ENCODE assay signal across 8 cellular contexts in the genomic region with DNA sequence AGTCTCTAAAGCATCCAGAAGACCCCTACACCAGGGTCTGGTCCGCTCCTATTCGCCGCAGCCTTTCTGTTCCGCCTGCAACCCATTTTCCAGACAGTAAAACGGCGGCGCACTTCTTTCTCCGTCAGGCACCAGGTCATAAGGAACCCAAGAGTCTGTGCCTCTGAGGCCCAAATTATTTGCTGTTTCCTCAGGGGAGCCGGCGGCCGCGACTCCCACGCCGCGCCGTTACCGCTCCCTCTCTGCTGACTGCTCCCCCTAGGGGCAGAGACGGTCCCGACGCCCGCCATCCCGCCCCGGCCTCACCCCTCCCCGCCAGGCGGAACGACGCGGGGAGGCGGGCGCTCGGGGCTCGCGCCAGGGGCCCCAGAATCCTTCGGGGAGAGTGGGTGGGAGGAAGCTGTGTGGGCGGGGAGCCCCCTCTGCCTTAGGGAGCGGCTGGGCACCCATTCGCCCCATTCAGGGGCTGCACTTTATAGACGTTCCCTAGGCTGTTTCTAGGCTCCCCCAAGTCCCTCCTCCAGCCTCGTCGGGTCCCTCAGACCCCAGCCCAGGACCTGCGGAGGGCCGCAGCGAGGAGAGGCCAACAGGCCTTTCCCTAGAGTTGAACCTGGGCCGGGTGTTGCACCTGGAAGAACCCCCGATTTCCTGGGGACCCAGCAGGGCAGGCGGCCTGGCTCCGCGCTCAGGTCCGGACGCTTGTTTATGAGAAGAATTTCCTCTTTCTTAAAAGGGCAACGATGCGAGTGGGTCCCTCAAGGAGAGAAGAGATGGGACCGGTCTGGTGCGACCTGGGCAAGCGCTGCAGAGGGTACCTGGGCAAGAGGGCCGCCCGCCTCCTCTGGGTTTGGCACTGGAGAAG. TPM values are rescaled to one million over a fixed set of nuclear protein-coding genes. Genes with fewer than 3 reads are reported as not detected.
A peak's percentile ranks its signal among the peaks of the same experiment; 100 is the strongest.
DNase-seq lines count a peak whose midpoint lies in the region; ATAC-seq and TF ChIP-seq lines count a peak whose summit lies in the region.

No MANE protein-coding gene starts in this region.

- H3K9ac ChIP-seq in HUES6 (ENCODE audit: low read length) (peak overlapping the region; percentile 83), NT2/D1 (ENCODE audit: insufficient read length, low read depth) (peak overlapping the region; percentile 79)

- H3K36me3 Mint-ChIP-seq in endothelial cell (ENCODE audit: low read depth, unreplicated experiment) (no peaks in the 10 kb centered on the region), mesothelial cell of epicardium (no peaks in the 10 kb centered on the region)

- H3K4me1 Mint-ChIP-seq in endothelial cell (ENCODE audit: unreplicated experiment): peaks cover 18% of the 10 kb centered on the region
- H3K4me1 Mint-ChIP-seq in mesothelial cell of epicardium: peaks cover 20% of the 10 kb centered on the region

- TF ChIP-seq CTCF in endothelial cell (IDR thresholded peaks at IDR 0.05; ENCODE audit: unreplicated experiment) (peak; percentile 95), mesothelial cell of epicardium (IDR thresholded peaks at IDR 0.05; ENCODE audit: unreplicated experiment) (peak; percentile 96)

- H3K27me3 ChIP-seq in HUES6 (ENCODE audit: control insufficient read depth, insufficient read depth, low read length): peaks cover 34% of the 10 kb centered on the region
- peaks cover 36% of the 10 kb centered on the region for H3K27me3 ChIP-seq in NT2/D1 (ENCODE audit: insufficient read depth, insufficient read length)

- peaks cover 10% of the 10 kb centered on the region for H3K27me3 Mint-ChIP-seq in endothelial cell (ENCODE audit: unreplicated experiment)
- no peaks in the 10 kb centered on the region for H3K27me3 Mint-ChIP-seq in mesothelial cell of epicardium (ENCODE audit: low read depth)

- H3K27ac Mint-ChIP-seq in endothelial cell (ENCODE audit: unreplicated experiment) (peak overlapping the region; percentile 98), mesothelial cell of epicardium (peak overlapping the region; percentile 96)

- H3K4me3 Mint-ChIP-seq in endothelial cell (ENCODE audit: unreplicated experiment) (peak overlapping the region; percentile 91), mesothelial cell of epicardium (peak overlapping the region; percentile 88)

- H3K9me3 Mint-ChIP-seq in endothelial cell (ENCODE audit: unreplicated experiment): no peaks in the 10 kb centered on the region
- H3K9me3 Mint-ChIP-seq in mesothelial cell of epicardium: no peaks in the 10 kb centered on the region

- peak overlapping the region; percentile 80 for H3K4me3 ChIP-seq in HUES6 (ENCODE audit: low read depth, low read length)
- H3K4me3 ChIP-seq in NT2/D1 (ENCODE audit: insufficient read length, low read depth): peak overlapping the region; percentile 85

- H3K9me3 ChIP-seq in HUES6 (ENCODE audit: control insufficient read depth, insufficient read depth, low read depth, low read length) (no peaks in the 10 kb centered on the region), NT2/D1 (ENCODE audit: insufficient read depth, low read length) (no peaks in the 10 kb centered on the region)

- H3K27ac ChIP-seq in HUES6 (ENCODE audit: low read depth, low read length): peak overlapping the region; percentile 90

- DNase-seq in D341Med (ENCODE audit: low spot score): peak; percentile 94
- DNase-seq in NT2/D1 (ENCODE audit: low read depth, low spot score): peak; percentile 86
- peak; percentile 94 for DNase-seq in activated CD8-positive, alpha-beta memory T cell treated with anti-CD3 and anti-CD28 coated beads, Interleukin-2, amount 50 U/mL, for 4 hours
- DNase-seq in endothelial cell (ENCODE audit: low spot score): peak; percentile 96
- peak; percentile 94 to 97 for DNase-seq in mesothelial cell of epicardium (ENCODE audit: low spot score in 2 of 2, unreplicated experiment in 2 of 2)
- peak; percentile 86 to 89 for DNase-seq in stimulated activated CD8-positive, alpha-beta memory T cell treated with anti-CD3 and anti-CD28 coated beads, Interleukin-15, amount 100 ng/mL, for 48 hours (ENCODE audit: low read depth in 2 of 2)

- H3K36me3 ChIP-seq in HUES6 (ENCODE audit: control insufficient read depth, insufficient read depth, low read length) (no peaks in the 10 kb centered on the region), NT2/D1 (ENCODE audit: insufficient read depth, insufficient read length, low read length) (peaks cover 1% of the 10 kb centered on the region)

- H3K4me1 ChIP-seq in HUES6 (ENCODE audit: control insufficient read depth, insufficient read depth, low read length) (peaks cover 35% of the 10 kb centered on the region), NT2/D1 (ENCODE audit: insufficient read depth, insufficient read length) (peaks cover 16% of the 10 kb centered on the region)

- peak; percentile 29 for ATAC-seq in GM21447 (IDR thresholded peaks at IDR 0.05; ENCODE audit: unreplicated experiment)

RNA-seq across cellular contexts. Expression of gene CTDSP1, which starts 3.6 kb away (rescaled TPM):
- 106 TPM for total RNA-seq in endothelial cell (ENCODE audit: unreplicated experiment)
- 134 to 142 TPM (median 136 TPM) in 3 replicates for total RNA-seq in mesothelial cell of epicardium

RNA-seq across cellular contexts. Expression of gene SLC11A1, which starts 14.0 kb away (rescaled TPM):
- total RNA-seq in endothelial cell (ENCODE audit: unreplicated experiment) (not detected), mesothelial cell of epicardium (0.53 to 0.79 TPM (median 0.76 TPM) in 3 replicates)

RNA-seq across cellular contexts. Expression of gene VIL1, which starts 22.9 kb away (rescaled TPM):
- total RNA-seq in endothelial cell (ENCODE audit: unreplicated experiment) (0.44 TPM), mesothelial cell of epicardium (0.29 to 0.64 TPM (median 0.54 TPM) in 3 replicates)

RNA-seq across cellular contexts. Expression of gene CATIP, which starts 39.4 kb away (rescaled TPM):
- not detected for total RNA-seq in endothelial cell (ENCODE audit: unreplicated experiment)
- 0.16 TPM in 1 of 3 replicates, not detected in the others for total RNA-seq in mesothelial cell of epicardium

Comparison
In these comparisons a context has a peak if more than half of its experiments do, and no peak if none do; other contexts are left out.
1. Peak in every context shown above with its lines: DNase-seq, ATAC-seq, H3K4me3 ChIP-seq and H3K27ac ChIP-seq.